ENCODE assay signal across 8 cellular contexts in genomic region chr15:42059661-42060476, GRCh38. TPM values are rescaled to one million over a fixed set of nuclear protein-coding genes. Genes with fewer than 3 reads are reported as not detected.
DNase-seq lines count a peak whose midpoint lies in the region; ATAC-seq, FAIRE-seq and TF ChIP-seq lines count a peak whose summit lies in the region.

No MANE protein-coding gene starts in this region.

- FAIRE-seq in H54 (lab: Jason Lieb, UNC) = no peak

- H3K4me1 Mint-ChIP-seq in effector memory CD8-positive, alpha-beta T cell (ENCODE audit: low read depth in 2 of 2) = peaks cover 4 to 10% of the 10 kb centered on the region in 2 donors
- peaks cover 11% of the 10 kb centered on the region for H3K4me1 Mint-ChIP-seq in stimulated activated effector memory CD8-positive, alpha-beta T cell treated with anti-CD3 and anti-CD28 coated beads, Interleukin-12 subunit alpha, Interleukin-12 subunit beta, amount 100 ng/mL, for 72 hours

- peaks cover 46 to 58% of the 10 kb centered on the region in 2 donors for H3K27me3 Mint-ChIP-seq in effector memory CD8-positive, alpha-beta T cell

- ATAC-seq in effector memory CD8-positive, alpha-beta T cell (replicated peaks) = peak; percentile 18
- ATAC-seq in mucosa of descending colon = no peak
- ATAC-seq in stimulated activated effector memory CD8-positive, alpha-beta T cell treated with anti-CD3 and anti-CD28 coated beads, Interleukin-12 subunit alpha, Interleukin-12 subunit beta, amount 100 ng/mL, for 72 hours = no peak

- no peak overlapping the region for H3K4me3 ChIP-seq in mucosa of descending colon

- no peaks in the 10 kb centered on the region for H3K9me3 Mint-ChIP-seq in effector memory CD8-positive, alpha-beta T cell
- H3K9me3 Mint-ChIP-seq in stimulated activated effector memory CD8-positive, alpha-beta T cell treated with anti-CD3 and anti-CD28 coated beads, Interleukin-12 subunit alpha, Interleukin-12 subunit beta, amount 100 ng/mL, for 72 hours = no peaks in the 10 kb centered on the region

- peak overlapping the region in 1 of 2 donors; percentile 33 for H3K27ac Mint-ChIP-seq in effector memory CD8-positive, alpha-beta T cell
- no peak overlapping the region for H3K27ac Mint-ChIP-seq in stimulated activated effector memory CD8-positive, alpha-beta T cell treated with anti-CD3 and anti-CD28 coated beads, Interleukin-12 subunit alpha, Interleukin-12 subunit beta, amount 100 ng/mL, for 72 hours

- no peaks in the 10 kb centered on the region for H3K36me3 ChIP-seq in mucosa of descending colon (ENCODE audit: low read depth)

- peak; percentile 18 for DNase-seq in NCI-H2196 (lab: John Stamatoyannopoulos, UW; ENCODE audit: unreplicated experiment)
- no peak for DNase-seq in NCI-H2196 treated with DMSO at 0.1 percent for 48 hours (lab: John Stamatoyannopoulos, UW; ENCODE audit: unreplicated experiment)
- DNase-seq in NCI-H2227 treated with DMSO at 0.1 percent for 48 hours (lab: John Stamatoyannopoulos, UW) = peak; percentile 31
- DNase-seq in activated CD4-positive, alpha-beta T cell treated with anti-CD3 and anti-CD28 coated beads, Interleukin-2, amount 50 U/mL, for 48 hours = peak; percentile 80 to 83
- DNase-seq in effector memory CD8-positive, alpha-beta T cell = peak; percentile 66 to 74 (median 67)
- peak in 2 of 3 donors; percentile 70 to 85 for DNase-seq in mucosa of descending colon
- peak; percentile 68 to 85 for DNase-seq in stimulated activated effector memory CD8-positive, alpha-beta T cell treated with anti-CD3 and anti-CD28 coated beads, Interleukin-12 subunit alpha, Interleukin-12 subunit beta, amount 100 ng/mL, for 72 hours (ENCODE audit: low spot score in 2 of 2)
- no peak for DNase-seq in H54 (ENCODE audit: insufficient read length, low spot score)

- no peaks in the 10 kb centered on the region for H3K9me3 ChIP-seq in mucosa of descending colon

- H3K36me3 Mint-ChIP-seq in effector memory CD8-positive, alpha-beta T cell (ENCODE audit: insufficient read depth) = peaks cover 3% of the 10 kb centered on the region
- no peaks in the 10 kb centered on the region for H3K36me3 Mint-ChIP-seq in stimulated activated effector memory CD8-positive, alpha-beta T cell treated with anti-CD3 and anti-CD28 coated beads, Interleukin-12 subunit alpha, Interleukin-12 subunit beta, amount 100 ng/mL, for 72 hours

- TF ChIP-seq POLR2A in H54 (IDR thresholded peaks at IDR 0.05; ENCODE audit: low read depth, low read length) = no peak

- peak; percentile 87 for TF ChIP-seq CTCF in mucosa of descending colon (IDR thresholded peaks at IDR 0.05)

- H3K4me3 Mint-ChIP-seq in effector memory CD8-positive, alpha-beta T cell = peak overlapping the region in 1 of 2 donors; percentile 41
- H3K4me3 Mint-ChIP-seq in stimulated activated effector memory CD8-positive, alpha-beta T cell treated with anti-CD3 and anti-CD28 coated beads, Interleukin-12 subunit alpha, Interleukin-12 subunit beta, amount 100 ng/mL, for 72 hours = no peak overlapping the region

- intact Hi-C loops in mucosa of descending colon (cut with DNase I, micrococcal nuclease) = loop anchor here in 1 of 2 donors (5.0 kb wide), 1 partner anchor 73 kb away; no protein-coding TSS in a partner anchor

- H3K4me1 ChIP-seq in mucosa of descending colon (ENCODE audit: low read depth) = peaks cover 6% of the 10 kb centered on the region

RNA-seq across cellular contexts. Expression of gene PLA2G4D, which starts 34.5 kb away (rescaled TPM):
- total RNA-seq in mucosa of descending colon = under 1 TPM; 0.35 to 0.51 (median 0.49) TPM

RNA-seq across cellular contexts. Expression of gene PLA2G4E, which starts 39.0 kb away (rescaled TPM):
- under 1 TPM; 0.06 to 0.27 (median 0.09) TPM for total RNA-seq in mucosa of descending colon

Comparison
In these comparisons a context has a peak if more than half of its experiments do, and no peak if none do; other contexts are left out.
1. DNase-seq: peak in NCI-H2196 (single experiment), NCI-H2227 treated with DMSO at 0.1 percent for 48 hours (single experiment), activated CD4-positive, alpha-beta T cell treated with anti-CD3 and anti-CD28 coated beads, Interleukin-2, amount 50 U/mL, for 48 hours (2 of 2), effector memory CD8-positive, alpha-beta T cell (3 of 3), mucosa of descending colon (2 of 3) and stimulated activated effector memory CD8-positive, alpha-beta T cell treated with anti-CD3 and anti-CD28 coated beads, Interleukin-12 subunit alpha, Interleukin-12 subunit beta, amount 100 ng/mL, for 72 hours (2 of 2); none in NCI-H2196 treated with DMSO at 0.1 percent for 48 hours (single experiment) and H54 (single experiment).